1 cellular context compared by ENCODE assay signal in genomic region chr12:45742590-45742989, GRCh38.
TF ChIP-seq lines count a peak whose summit lies in the region.

No MANE protein-coding gene starts in this region.

TF ChIP-seq in HepG2, 621 proteins besides CTCF, POLR2A, EP300 and RAD21:
- TF ChIP-seq ZNF639 (CRISPR knock-in tag; conservative IDR thresholded peaks at IDR 0.05), result no peak
- TF ChIP-seq KLF12 (CRISPR knock-in tag; IDR thresholded peaks at IDR 0.05; ENCODE audit: borderline replicate concordance), result no peak
- no peak for TF ChIP-seq TOPORS (CRISPR knock-in tag; IDR thresholded peaks at IDR 0.05)
- TF ChIP-seq ISX (CRISPR knock-in tag; conservative IDR thresholded peaks at IDR 0.05), result no peak
- TF ChIP-seq ZNF280D (CRISPR knock-in tag; IDR thresholded peaks at IDR 0.05), result no peak
- peak; percentile 98 for TF ChIP-seq ZNF317 (CRISPR knock-in tag; IDR thresholded peaks at IDR 0.05)
TF ChIP-seq in HepG2: peak in this region for 1.
